13 cellular contexts compared by ENCODE assay signal in the genomic region with DNA sequence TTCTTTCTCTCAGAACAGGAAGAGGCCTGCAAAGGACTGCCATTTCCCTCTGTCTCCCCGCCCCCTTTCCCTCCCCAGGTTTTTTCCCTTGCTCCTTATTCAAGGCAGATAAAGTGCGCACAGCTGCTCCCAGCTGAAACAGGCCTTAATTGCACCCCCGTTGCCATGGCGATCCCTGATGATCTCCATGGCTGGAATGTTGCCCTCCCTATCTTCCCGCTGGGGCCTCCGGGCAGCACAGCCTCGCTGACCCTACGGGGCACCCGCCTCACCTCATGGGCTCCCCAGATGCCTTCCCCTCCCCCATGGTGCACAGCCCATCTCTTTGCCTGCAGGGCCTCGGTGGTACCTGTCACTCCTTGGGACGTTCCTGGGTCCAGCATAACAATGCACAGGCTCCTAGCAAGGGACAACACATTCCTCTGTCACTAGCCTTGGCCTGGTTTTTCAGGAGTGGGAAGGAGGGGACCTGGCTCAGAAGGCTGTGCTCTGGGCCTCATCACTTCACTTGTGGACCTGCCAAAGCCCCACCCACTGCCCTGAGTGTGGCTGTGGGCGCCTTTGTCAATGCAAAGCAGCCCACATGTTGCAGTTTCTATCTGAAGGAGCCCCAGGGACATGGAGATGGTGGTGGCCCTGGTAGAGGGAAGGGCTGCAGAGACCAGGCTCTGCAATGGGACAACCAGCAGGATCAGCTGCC.
DNase-seq lines count a peak whose midpoint lies in the region; ATAC-seq and TF ChIP-seq lines count a peak whose summit lies in the region.
"Had no signal": no experiment of that assay in that cellular context is flagged by ENCODE, and none has a peak within 500 bp of the region (broad histone marks: within the 10 kb centered on the region; RNA-seq: fewer than 3 reads in every experiment).

No MANE protein-coding gene starts in this region.

- no peaks in the 10 kb centered on the region for H3K36me3 Mint-ChIP-seq in osteocyte (ENCODE audit: unreplicated experiment)
- H3K36me3 Mint-ChIP-seq: CD4-positive, alpha-beta memory T cell had no signal

- no peak overlapping the region for H3K4me3 Mint-ChIP-seq in osteocyte (ENCODE audit: unreplicated experiment)

- ATAC-seq in left lobe of liver (peak; percentile 17), HG02852 (IDR thresholded peaks at IDR 0.05; ENCODE audit: unreplicated experiment) (no peak), GM18519 (IDR thresholded peaks at IDR 0.05; ENCODE audit: low FRiP score, unreplicated experiment) (no peak), HG02759 (IDR thresholded peaks at IDR 0.05; ENCODE audit: unreplicated experiment) (no peak)

- no peaks in the 10 kb centered on the region for H3K36me3 ChIP-seq in WERI-Rb-1

- H3K9me3 Mint-ChIP-seq in osteocyte (ENCODE audit: unreplicated experiment), result no peaks in the 10 kb centered on the region

- DNase-seq in COLO668 (lab: John Stamatoyannopoulos, UW; ENCODE audit: unreplicated experiment) (peak; percentile 62), M059J (ENCODE audit: low read depth) (peak; percentile 61), WERI-Rb-1 (peak; percentile 49), left lobe of liver (ENCODE audit: low spot score) (no peak), osteocyte (ENCODE audit: extremely low spot score, unreplicated experiment) (no peak)
- DNase-seq: activated CD8-positive, alpha-beta memory T cell treated with anti-CD3 and anti-CD28 coated beads for 24 hours; amniotic stem cell; CD4-positive, alpha-beta memory T cell; erythroblast; NCI-H1048 had no signal

- no peak overlapping the region for H3K27ac Mint-ChIP-seq in osteocyte (ENCODE audit: unreplicated experiment)
- H3K27ac Mint-ChIP-seq: CD4-positive, alpha-beta memory T cell had no signal

- H3K27ac ChIP-seq in WERI-Rb-1, result no peak overlapping the region

- no peak overlapping the region for H3K4me3 ChIP-seq in WERI-Rb-1 (ENCODE audit: low read depth, low read length)

- no peaks in the 10 kb centered on the region for H3K9me3 ChIP-seq in WERI-Rb-1 (ENCODE audit: severe bottlenecking)

- no peaks in the 10 kb centered on the region for H3K27me3 ChIP-seq in WERI-Rb-1 (ENCODE audit: insufficient read depth, low read depth, severe bottlenecking)

- no peaks in the 10 kb centered on the region for H3K4me1 Mint-ChIP-seq in osteocyte (ENCODE audit: unreplicated experiment)

- no peak for TF ChIP-seq CTCF in WERI-Rb-1 (IDR thresholded peaks at IDR 0.05; ENCODE audit: low read depth, low read length)
- no peak for TF ChIP-seq CTCF in osteocyte (IDR thresholded peaks at IDR 0.05)

- no peaks in the 10 kb centered on the region for H3K27me3 Mint-ChIP-seq in osteocyte (ENCODE audit: unreplicated experiment)

Comparison
In these comparisons a context has a peak if more than half of its experiments do, and no peak if none do; other contexts are left out.
1. DNase-seq: peak in COLO668 (single experiment), M059J (single experiment) and WERI-Rb-1 (single experiment); none in left lobe of liver (single experiment) and osteocyte (single experiment).